In genomic region chr11:101825551-101825950, GRCh38 we compare ENCODE assay signal across 33 cellular contexts.
"Had no signal": no experiment of that assay in that cellular context is flagged by ENCODE, and none has a peak within 500 bp of the region (broad histone marks: within the 10 kb centered on the region; RNA-seq: fewer than 3 reads in every experiment).

No MANE protein-coding gene starts in this region.

- H3K4me1 ChIP-seq: esophagus squamous epithelium, foreskin keratinocyte, gastroesophageal sphincter, heart right ventricle had no signal

- H3K4me3 ChIP-seq: esophagus squamous epithelium, gastroesophageal sphincter, heart right ventricle, hepatocyte had no signal

- H3K9me3 ChIP-seq: esophagus squamous epithelium, gastroesophageal sphincter, heart right ventricle had no signal

- H3K9me3 Mint-ChIP-seq: activated CD4-positive, alpha-beta memory T cell treated with anti-CD3 and anti-CD28 coated beads for 36 hours; activated CD4-positive, alpha-beta T cell treated with anti-CD3 and anti-CD28 coated beads, Interleukin-2, amount 10 ng/mL, durations not matched to agents 24 days and 14 days; activated naive CD4-positive, alpha-beta T cell treated with anti-CD3 and anti-CD28 coated beads for 36 hours; activated naive CD4-positive, alpha-beta T cell treated with anti-CD3 and anti-CD28 coated beads, Interleukin-2, amount 50 U/mL, for 72 hours; activated naive CD8-positive, alpha-beta T cell treated with anti-CD3 and anti-CD28 coated beads, Interleukin-2, amount 10 ng/mL, durations not matched to agents 7 days and 5 days; activated T-helper 1 cell treated with anti-CD3 and anti-CD28 coated beads, Interleukin-12 subunit alpha, Interleukin-12 subunit beta, Interleukin-2, Interleukin-4 antibody, amounts not matched to agents 30 ng/mL and 10 ng/mL and 1 ng/mL, durations not matched to agents 14 hours and 24 hours and 36 hours; activated T-helper 2 cell treated with anti-CD3 and anti-CD28 coated beads, Interferon-gamma antibody, Interleukin-2, Interleukin-4, amounts not matched to agents 10 μg/mL and 5 μg/mL and 100 μg/mL, durations not matched to agents 14 hours and 24 hours and 36 hours; central memory CD8-positive, alpha-beta T cell; effector memory CD8-positive, alpha-beta T cell had no signal

- FAIRE-seq: astrocyte, bronchial epithelial cell, colon, endothelial cell of umbilical vein had no signal

- H3K27ac Mint-ChIP-seq: activated CD4-positive, alpha-beta memory T cell treated with anti-CD3 and anti-CD28 coated beads for 36 hours; activated CD4-positive, alpha-beta T cell treated with anti-CD3 and anti-CD28 coated beads for 36 hours; activated CD4-positive, alpha-beta T cell treated with anti-CD3 and anti-CD28 coated beads, Interleukin-2, amount 10 ng/mL, durations not matched to agents 24 days and 14 days; activated CD8-positive, alpha-beta memory T cell treated with anti-CD3 and anti-CD28 coated beads, Interleukin-2, amount 10 ng/mL, durations not matched to agents 7 days and 5 days; activated CD8-positive, alpha-beta T cell treated with anti-CD3 and anti-CD28 coated beads, Interleukin-2, amount 10 ng/mL, durations not matched to agents 7 days and 5 days; activated naive CD4-positive, alpha-beta T cell treated with anti-CD3 and anti-CD28 coated beads for 36 hours; activated naive CD4-positive, alpha-beta T cell treated with anti-CD3 and anti-CD28 coated beads, Interleukin-2, amount 50 U/mL, for 72 hours; activated naive CD8-positive, alpha-beta T cell treated with anti-CD3 and anti-CD28 coated beads, Interleukin-2, amount 10 ng/mL, durations not matched to agents 7 days and 5 days; activated T-helper 1 cell treated with anti-CD3 and anti-CD28 coated beads, Interleukin-12 subunit alpha, Interleukin-12 subunit beta, Interleukin-2, Interleukin-4 antibody, amounts not matched to agents 30 ng/mL and 10 ng/mL and 1 ng/mL, durations not matched to agents 14 hours and 24 hours and 36 hours; activated T-helper 2 cell treated with anti-CD3 and anti-CD28 coated beads, Interferon-gamma antibody, Interleukin-2, Interleukin-4, amounts not matched to agents 10 μg/mL and 5 μg/mL and 100 μg/mL, durations not matched to agents 14 hours and 24 hours and 36 hours; effector memory CD8-positive, alpha-beta T cell had no signal

- H3K36me3 ChIP-seq: brain microvascular endothelial cell, esophagus squamous epithelium, gastroesophageal sphincter, heart right ventricle had no signal

- H3K27ac ChIP-seq: brain microvascular endothelial cell, epithelial cell of prostate, esophagus squamous epithelium, foreskin keratinocyte, gastroesophageal sphincter, heart right ventricle, hepatocyte had no signal

- H3K4me1 Mint-ChIP-seq: activated CD4-positive, alpha-beta T cell treated with anti-CD3 and anti-CD28 coated beads for 36 hours; activated CD4-positive, alpha-beta T cell treated with anti-CD3 and anti-CD28 coated beads, Interleukin-2, amount 10 ng/mL, durations not matched to agents 24 days and 14 days; activated CD8-positive, alpha-beta memory T cell treated with anti-CD3 and anti-CD28 coated beads, Interleukin-2, amount 10 ng/mL, durations not matched to agents 7 days and 5 days; activated naive CD8-positive, alpha-beta T cell treated with anti-CD3 and anti-CD28 coated beads, Interleukin-2, amount 10 ng/mL, durations not matched to agents 7 days and 5 days; central memory CD8-positive, alpha-beta T cell had no signal

- DNase-seq: activated CD4-positive, alpha-beta memory T cell treated with anti-CD3 and anti-CD28 coated beads for 36 hours; activated CD4-positive, alpha-beta T cell treated with anti-CD3 and anti-CD28 coated beads for 36 hours; activated CD4-positive, alpha-beta T cell treated with anti-CD3 and anti-CD28 coated beads, Interleukin-2, amount 10 ng/mL, durations not matched to agents 24 days and 14 days; activated CD4-positive, CD25-positive, alpha-beta regulatory T cell; activated CD4-positive, CD25-positive, alpha-beta regulatory T cell treated with anti-CD3 and anti-CD28 coated beads, Interleukin-2, amount 50 U/mL, for 72 hours; activated CD8-positive, alpha-beta memory T cell treated with anti-CD3 and anti-CD28 coated beads, Interleukin-2, amount 10 ng/mL, durations not matched to agents 7 days and 5 days; activated CD8-positive, alpha-beta memory T cell treated with anti-CD3 and anti-CD28 coated beads, Interleukin-2, amount 50 U/mL, for 4 hours; activated CD8-positive, alpha-beta T cell treated with anti-CD3 and anti-CD28 coated beads, Interleukin-2, amount 10 ng/mL, durations not matched to agents 7 days and 5 days; activated effector memory CD4-positive, alpha-beta T cell treated with anti-CD3 and anti-CD28 coated beads, Interleukin-2, amount 50 U/mL, for 16 hours; activated naive CD4-positive, alpha-beta T cell treated with anti-CD3 and anti-CD28 coated beads for 36 hours; activated naive CD8-positive, alpha-beta T cell treated with anti-CD3 and anti-CD28 coated beads, Interleukin-2, amount 10 ng/mL, durations not matched to agents 7 days and 5 days; activated T-cell treated with anti-CD3 and anti-CD28 coated beads, Interleukin-2, amount 50 U/mL, for 1 hour; activated T-cell treated with anti-CD3 and anti-CD28 coated beads, Interleukin-2, amount 50 U/mL, for 48 hours; brain microvascular endothelial cell; cortex of kidney; dermis blood vessel endothelial cell; effector CD4-positive, alpha-beta T cell; effector memory CD8-positive, alpha-beta T cell; esophagus squamous epithelium; foreskin keratinocyte; heart right ventricle; T-helper 2 cell had no signal

- H3K27me3 ChIP-seq: brain microvascular endothelial cell, esophagus squamous epithelium, foreskin keratinocyte, gastroesophageal sphincter, heart right ventricle, hepatocyte had no signal

- H3K27me3 Mint-ChIP-seq: activated CD4-positive, alpha-beta T cell treated with anti-CD3 and anti-CD28 coated beads for 36 hours; activated CD4-positive, alpha-beta T cell treated with anti-CD3 and anti-CD28 coated beads, Interleukin-2, amount 10 ng/mL, durations not matched to agents 24 days and 14 days; activated CD8-positive, alpha-beta memory T cell treated with anti-CD3 and anti-CD28 coated beads, Interleukin-2, amount 10 ng/mL, durations not matched to agents 7 days and 5 days; activated naive CD8-positive, alpha-beta T cell treated with anti-CD3 and anti-CD28 coated beads, Interleukin-2, amount 10 ng/mL, durations not matched to agents 7 days and 5 days; central memory CD8-positive, alpha-beta T cell; effector memory CD8-positive, alpha-beta T cell had no signal

- ATAC-seq: activated CD4-positive, alpha-beta T cell treated with anti-CD3 and anti-CD28 coated beads for 36 hours; activated CD8-positive, alpha-beta memory T cell treated with anti-CD3 and anti-CD28 coated beads, Interleukin-2, amount 10 ng/mL, durations not matched to agents 7 days and 5 days; activated CD8-positive, alpha-beta T cell treated with anti-CD3 and anti-CD28 coated beads, Interleukin-2, amount 10 ng/mL, durations not matched to agents 7 days and 5 days; activated naive CD4-positive, alpha-beta T cell treated with anti-CD3 and anti-CD28 coated beads, Interleukin-2, amount 50 U/mL, for 72 hours; effector memory CD8-positive, alpha-beta T cell; foreskin keratinocyte; gastroesophageal sphincter; heart right ventricle had no signal

- H3K4me3 Mint-ChIP-seq: activated CD4-positive, alpha-beta memory T cell treated with anti-CD3 and anti-CD28 coated beads for 36 hours; activated CD4-positive, alpha-beta T cell treated with anti-CD3 and anti-CD28 coated beads for 36 hours; activated CD4-positive, alpha-beta T cell treated with anti-CD3 and anti-CD28 coated beads, Interleukin-2, amount 10 ng/mL, durations not matched to agents 24 days and 14 days; activated CD8-positive, alpha-beta memory T cell treated with anti-CD3 and anti-CD28 coated beads, Interleukin-2, amount 10 ng/mL, durations not matched to agents 7 days and 5 days; activated CD8-positive, alpha-beta T cell treated with anti-CD3 and anti-CD28 coated beads, Interleukin-2, amount 10 ng/mL, durations not matched to agents 7 days and 5 days; activated naive CD4-positive, alpha-beta T cell treated with anti-CD3 and anti-CD28 coated beads for 36 hours; activated naive CD8-positive, alpha-beta T cell treated with anti-CD3 and anti-CD28 coated beads, Interleukin-2, amount 10 ng/mL, durations not matched to agents 7 days and 5 days; activated T-helper 1 cell treated with anti-CD3 and anti-CD28 coated beads, Interleukin-12 subunit alpha, Interleukin-12 subunit beta, Interleukin-2, Interleukin-4 antibody, amounts not matched to agents 30 ng/mL and 10 ng/mL and 1 ng/mL, durations not matched to agents 14 hours and 24 hours and 36 hours; central memory CD8-positive, alpha-beta T cell; effector memory CD8-positive, alpha-beta T cell had no signal

- H3K36me3 Mint-ChIP-seq: activated CD4-positive, alpha-beta memory T cell treated with anti-CD3 and anti-CD28 coated beads for 36 hours; activated CD8-positive, alpha-beta memory T cell treated with anti-CD3 and anti-CD28 coated beads, Interleukin-2, amount 10 ng/mL, durations not matched to agents 7 days and 5 days; activated naive CD4-positive, alpha-beta T cell treated with anti-CD3 and anti-CD28 coated beads, Interleukin-2, amount 50 U/mL, for 72 hours; activated naive CD8-positive, alpha-beta T cell treated with anti-CD3 and anti-CD28 coated beads, Interleukin-2, amount 10 ng/mL, durations not matched to agents 7 days and 5 days had no signal
